In genomic region chr20:46965124-46965455, GRCh38 we compare ENCODE assay signal across 22 cellular contexts.
"Had no signal": no experiment of that assay in that cellular context is flagged by ENCODE, and none has a peak within 500 bp of the region (broad histone marks: within the 10 kb centered on the region; RNA-seq: fewer than 3 reads in every experiment).

No MANE protein-coding gene starts in this region.

- H3K27ac ChIP-seq: brain microvascular endothelial cell, Peyer's patch, RWPE1, SJSA1 had no signal

- H3K4me3 ChIP-seq: Peyer's patch, SJSA1 had no signal

- H3K36me3 ChIP-seq: brain microvascular endothelial cell, Peyer's patch, SJSA1 had no signal

- H3K9me3 ChIP-seq: Peyer's patch, SJSA1 had no signal

- ATAC-seq: activated CD8-positive, alpha-beta memory T cell treated with anti-CD3 and anti-CD28 coated beads, Interleukin-2, amount 10 ng/mL, durations not matched to agents 7 days and 5 days; SK-N-SH treated with all-trans-retinoic acid at 6 μM for 48 hours had no signal

- H3K4me1 ChIP-seq: Peyer's patch, SJSA1 had no signal

- DNase-seq: activated B cell treated with CpG ODN at 0.5 μM for 24 hours; activated CD4-positive, alpha-beta T cell treated with anti-CD3 and anti-CD28 coated beads for 1 hour; activated CD4-positive, alpha-beta T cell treated with anti-CD3 and anti-CD28 coated beads, Interleukin-2, amount 10 ng/mL, durations not matched to agents 24 days and 14 days; activated CD4-positive, alpha-beta T cell treated with anti-CD3 and anti-CD28 coated beads, Interleukin-2, amount 50 U/mL, for 48 hours; activated CD8-positive, alpha-beta memory T cell treated with anti-CD3 and anti-CD28 coated beads, Interleukin-2, amount 10 ng/mL, durations not matched to agents 7 days and 5 days; activated gamma-delta T cell treated with Interleukin-2 at 50 U/mL for 16 hours; activated naive CD4-positive, alpha-beta T cell treated with anti-CD3 and anti-CD28 coated beads, Interleukin-2, amount 10 ng/mL, durations not matched to agents 7 days and 5 days; activated naive CD8-positive, alpha-beta T cell treated with anti-CD3 and anti-CD28 coated beads for 36 hours; activated T-cell treated with anti-CD3 and anti-CD28 coated beads, Interleukin-2, amount 50 U/mL, for 24 hours; brain microvascular endothelial cell; KG1; NCI-H1048; NCI-H187 treated with DMSO at 0.1 percent for 48 hours; NCI-H2171; NCI-H2227 treated with DMSO at 0.1 percent for 48 hours; NCI-H446 treated with DMSO at 0.1 percent for 48 hours; OCI-M1; Peyer's patch; SW 1271 had no signal

- H3K27me3 ChIP-seq: brain microvascular endothelial cell, Peyer's patch, SJSA1 had no signal
